Comparison of ENCODE assay signal across 8 cellular contexts in the genomic region with DNA sequence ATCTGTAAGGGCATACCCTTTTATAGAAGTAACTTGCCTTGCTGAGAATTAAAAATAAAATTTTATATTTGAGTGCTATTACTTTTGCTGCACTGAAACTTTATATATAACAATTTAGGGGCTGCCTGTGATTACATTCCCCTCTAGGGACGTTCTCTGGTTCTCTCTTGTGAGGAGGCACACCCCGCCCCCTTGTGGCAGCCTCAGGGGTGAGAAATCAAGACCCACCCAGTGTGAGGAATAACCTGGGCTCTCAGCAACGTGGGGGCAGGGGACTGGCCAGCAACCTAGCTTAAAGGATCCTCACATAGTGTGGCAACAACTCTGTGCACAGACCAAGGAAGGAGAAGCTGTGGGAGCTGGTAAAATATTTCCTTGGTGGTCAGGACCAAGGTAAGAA. TPM values are rescaled to one million over a fixed set of nuclear protein-coding genes. Genes with fewer than 3 reads are reported as not detected.
DNase-seq lines count a peak whose midpoint lies in the region; ATAC-seq and TF ChIP-seq lines count a peak whose summit lies in the region.

No MANE protein-coding gene starts in this region.

- H3K27ac ChIP-seq in SK-N-SH (ENCODE audit: low read depth in 2 of 2, low read length in 1 of 2) (no peak overlapping the region), neuronal stem cell (replicated peaks; ENCODE audit: low read length) (no peak overlapping the region), sigmoid colon (no peak overlapping the region)

- CTCF ChIA-PET in SK-N-SH (lab: Yijun Ruan, JAX): no interaction called here

- H4K91ac ChIP-seq in neuronal stem cell (ENCODE audit: low read depth, low read length, poor library complexity): no peak overlapping the region

- H3K4me2 ChIP-seq in SK-N-SH (no peak overlapping the region), neuronal stem cell (ENCODE audit: insufficient read depth, low read length, poor library complexity, severe bottlenecking) (no peak overlapping the region)

- H2BK15ac ChIP-seq in neuronal stem cell (ENCODE audit: low read length): no peak overlapping the region

- no peak for ATAC-seq in SK-N-SH treated with all-trans-retinoic acid at 6 μM for 48 hours

- no peak overlapping the region for H3K18ac ChIP-seq in neuronal stem cell (ENCODE audit: low read length)

- TF ChIP-seq POLR2A in sigmoid colon (IDR thresholded peaks at IDR 0.05): no peak

- H2AFZ ChIP-seq in SK-N-SH (ENCODE audit: low read depth) (no peak overlapping the region), neuronal stem cell (ENCODE audit: low read length) (no peak overlapping the region)

- TF ChIP-seq RAD21 in SK-N-SH (IDR thresholded peaks at IDR 0.05; ENCODE audit: low read length): peak; percentile 33

- no peak overlapping the region for H2AK5ac ChIP-seq in neuronal stem cell (ENCODE audit: low read depth, low read length)

- POLR2A ChIA-PET in SK-N-SH (lab: Yijun Ruan, JAX): no interaction called here

- H3K36me3 ChIP-seq in SK-N-SH (replicated peaks in 1 of 2; ENCODE audit: control insufficient read depth in 1 of 2, insufficient read depth in 2 of 2, low read length in 1 of 2): no peaks in the 10 kb centered on the region
- no peaks in the 10 kb centered on the region for H3K36me3 ChIP-seq in neuronal stem cell (replicated peaks in 1 of 2; ENCODE audit: control insufficient read depth in 2 of 2, insufficient read depth in 2 of 2, low read length in 2 of 2)
- H3K36me3 ChIP-seq in sigmoid colon: no peaks in the 10 kb centered on the region

- H3K14ac ChIP-seq in neuronal stem cell (ENCODE audit: low read length): no peak overlapping the region

- TF ChIP-seq CTCF in SK-N-SH (IDR thresholded peaks at IDR 0.05) (peak; percentile 50), cardiac fibroblast (IDR thresholded peaks at IDR 0.05; ENCODE audit: low read depth, low read length) (peak; percentile 18), sigmoid colon (IDR thresholded peaks at IDR 0.05) (no peak)

- intact Hi-C loops in sigmoid colon (cut with DNase I): no loop called here

- no peaks in the 10 kb centered on the region for H3K9me2 ChIP-seq in SK-N-SH

- peaks cover 4% of the 10 kb centered on the region for H3F3A ChIP-seq in SK-N-SH (replicated peaks; ENCODE audit: insufficient read depth)

- H3K4ac ChIP-seq in neuronal stem cell (ENCODE audit: low read length): no peak overlapping the region

- DNase-seq in SK-N-SH (peak; percentile 29), SK-MEL-5 (ENCODE audit: low read depth, low spot score) (peak; percentile 53), cardiac fibroblast (ENCODE audit: low read depth in 2 of 2) (peak; percentile 10 to 17), neuronal stem cell (ENCODE audit: low spot score) (no peak), sigmoid colon (no peak), C1 segment of cervical spinal cord (lab: John Stamatoyannopoulos, UW) (no peak)
- peak; percentile 31 to 49 for DNase-seq in stimulated activated CD4-positive, alpha-beta T cell treated with anti-CD3 and anti-CD28 coated beads, Interleukin-2, amount 100 ng/mL, for 48 hours

- 2% methylated on average over 3 of the region's 3 CpGs for WGBS in SK-N-SH (ENCODE audit: low lambda C conversion rate)
- WGBS in neuronal stem cell (ENCODE audit: extremely low coverage in 2 of 2, insufficient read length in 2 of 2, insufficient replicate concordance in 1 of 2), 2 donors: no CpG with 5 or more reads among the region's 3 CpGs
- WGBS in sigmoid colon, 2 donors: 3 to 4% methylated on average over 3 of the region's 3 CpGs

- H3K23ac ChIP-seq in neuronal stem cell (ENCODE audit: low read depth, low read length, poor library complexity): no peak overlapping the region

- in situ Hi-C loops in SK-MEL-5 (cut with HindIII; ENCODE audit: low pct_unique_long_range_greater_than_20kb, low sequenced_read_pairs): no loop called here

- H4K8ac ChIP-seq in neuronal stem cell (ENCODE audit: low read depth, low read length): no peak overlapping the region

- H2BK120ac ChIP-seq in neuronal stem cell (ENCODE audit: low read depth, low read length): no peak overlapping the region

- H3K79me2 ChIP-seq in SK-N-SH (ENCODE audit: insufficient read depth): no peaks in the 10 kb centered on the region

- H3K9ac ChIP-seq in SK-N-SH (no peak overlapping the region), neuronal stem cell (ENCODE audit: low read depth, low read length, poor library complexity) (no peak overlapping the region)

- H2BK12ac ChIP-seq in neuronal stem cell (ENCODE audit: low read length): no peak overlapping the region

- H3K4me1 ChIP-seq in SK-N-SH (ENCODE audit: control insufficient read depth in 1 of 2, insufficient read depth in 2 of 2, low read depth in 1 of 2, low read length in 1 of 2) (no peaks in the 10 kb centered on the region), neuronal stem cell (ENCODE audit: control insufficient read depth in 2 of 2, insufficient read depth in 1 of 2, low read depth in 1 of 2, low read length in 2 of 2) (no peaks in the 10 kb centered on the region), sigmoid colon (no peaks in the 10 kb centered on the region)

- H3K4me3 ChIP-seq in SK-N-SH (ENCODE audit: low read depth in 2 of 2, low read length in 1 of 2) (no peak overlapping the region), cardiac fibroblast (replicated peaks in 1 of 2; ENCODE audit: low read depth in 2 of 2, low read length in 2 of 2) (no peak overlapping the region), neuronal stem cell (ENCODE audit: low read length in 2 of 2) (no peak overlapping the region), sigmoid colon (no peak overlapping the region)

- H3K79me1 ChIP-seq in neuronal stem cell (ENCODE audit: low read depth, low read length): no peaks in the 10 kb centered on the region

- no peak overlapping the region for H2BK5ac ChIP-seq in neuronal stem cell (ENCODE audit: low read length)

- no peaks in the 10 kb centered on the region for H4K20me1 ChIP-seq in SK-N-SH (ENCODE audit: insufficient read depth)

- H3K9me3 ChIP-seq in SK-N-SH (no peaks in the 10 kb centered on the region), neuronal stem cell (replicated peaks in 1 of 2; ENCODE audit: control insufficient read depth in 2 of 2, insufficient read depth in 1 of 2, low read depth in 1 of 2, low read length in 2 of 2) (no peaks in the 10 kb centered on the region), sigmoid colon (no peaks in the 10 kb centered on the region)

- no peak for TF ChIP-seq EP300 in SK-N-SH (IDR thresholded peaks at IDR 0.05; ENCODE audit: borderline replicate concordance in 1 of 2, low read depth in 1 of 2, low read length in 1 of 2)
- no peak for TF ChIP-seq EP300 in sigmoid colon (IDR thresholded peaks at IDR 0.05)

- H3K27me3 ChIP-seq in SK-N-SH (ENCODE audit: insufficient read depth) (peaks cover 10% of the 10 kb centered on the region; the same call in 1 of the 2 replicates), neuronal stem cell (ENCODE audit: control insufficient read depth in 3 of 3, insufficient read depth in 3 of 3, low read depth in 1 of 3, low read length in 3 of 3) (no peaks in the 10 kb centered on the region), sigmoid colon (no peaks in the 10 kb centered on the region)

TF ChIP-seq in SK-N-SH, 30 proteins besides CTCF, POLR2A, EP300 and RAD21:
- peak; percentile 15; the same call in 1 of the 2 replicates for TF ChIP-seq SMC3 (IDR thresholded peaks at IDR 0.05; ENCODE audit: low read depth, low read length)
- TF ChIP-seq FOXM1 (IDR thresholded peaks at IDR 0.05; ENCODE audit: low read depth): no peak

TF ChIP-seq in SK-N-SH treated with all-trans-retinoic acid at 6 μM for 48 hours, 23 proteins besides CTCF, POLR2A, EP300 and RAD21:
- TF ChIP-seq ZFP30 (CRISPR knock-in tag; IDR thresholded peaks at IDR 0.05) (no peak), SNAI2 (CRISPR knock-in tag; IDR thresholded peaks at IDR 0.05) (no peak), ESRRG (CRISPR knock-in tag; IDR thresholded peaks at IDR 0.05) (no peak), ZNF70 (CRISPR knock-in tag; IDR thresholded peaks at IDR 0.05) (no peak), ZNF565 (CRISPR knock-in tag; conservative IDR thresholded peaks at IDR 0.05; ENCODE audit: low read depth) (no peak)
TF ChIP-seq in SK-N-SH treated with all-trans-retinoic acid at 6 μM for 48 hours: peak in this region for 0.

RNA-seq across cellular contexts. Expression of a gene that starts 43.7 kb away (rescaled TPM):
- polyA plus RNA-seq in SK-N-SH (2012; rRNA removed) (not detected in 2 replicates), sigmoid colon (not detected)
- not detected in 2 replicates for polyA plus RNA-seq in SK-N-SH (2012; cell fraction: cytosol; rRNA removed)
- not detected in 2 replicates for polyA plus RNA-seq in SK-N-SH (2012; cell fraction: nucleus; rRNA removed)
- total RNA-seq in SK-MEL-5 (2014; rRNA removed; shearing (Covaris generic)): not detected in 2 replicates
- polyA plus RNA-seq in SK-MEL-5 (2015; cell fraction: cytosol; rRNA removed): not detected in 2 replicates
- polyA plus RNA-seq in SK-MEL-5 (2015; cell fraction: nucleus; rRNA removed): not detected in 2 replicates
- polyA plus RNA-seq in neuronal stem cell (2013, experiment 1 of 2): not detected
- polyA plus RNA-seq in neuronal stem cell (2013, experiment 2 of 2): not detected
- not detected for total RNA-seq in sigmoid colon

RNA-seq across cellular contexts. Expression of a gene that starts 51.6 kb away (rescaled TPM):
- polyA plus RNA-seq in SK-N-SH (2012; rRNA removed) (0.05 and 0.12 TPM in 2 replicates), sigmoid colon (under 1 TPM in 1 of 3 donors, not detected in 2; 0.71 TPM)
- 0.05 TPM in 2 replicates for polyA plus RNA-seq in SK-N-SH (2012; cell fraction: cytosol; rRNA removed)
- polyA plus RNA-seq in SK-N-SH (2012; cell fraction: nucleus; rRNA removed): 0.26 and 0.36 TPM in 2 replicates
- total RNA-seq in SK-MEL-5 (2014; rRNA removed; shearing (Covaris generic)): 0.74 and 0.85 TPM in 2 replicates
- polyA plus RNA-seq in SK-MEL-5 (2015; cell fraction: cytosol; rRNA removed): 0.52 and 0.92 TPM in 2 replicates
- 2.1 and 7.0 TPM in 2 replicates for polyA plus RNA-seq in SK-MEL-5 (2015; cell fraction: nucleus; rRNA removed)
- polyA plus RNA-seq in neuronal stem cell (2013, experiment 1 of 2): 0.39 TPM
- polyA plus RNA-seq in neuronal stem cell (2013, experiment 2 of 2): 0.26 TPM
- total RNA-seq in sigmoid colon: 1 to 10 TPM in 2 of 4 donors, under 1 TPM in 2; 0.83 to 1.3 (median 1.0) TPM

RNA-seq across cellular contexts. Expression of a gene that starts 55.6 kb away (rescaled TPM):
- polyA plus RNA-seq in SK-N-SH (2012; rRNA removed): 0.15 and 0.20 TPM in 2 replicates
- 0.14 and 0.23 TPM in 2 replicates for polyA plus RNA-seq in SK-N-SH (2012; cell fraction: cytosol; rRNA removed)
- 0.05 and 0.08 TPM in 2 replicates for polyA plus RNA-seq in SK-N-SH (2012; cell fraction: nucleus; rRNA removed)
- total RNA-seq in SK-MEL-5 (2014; rRNA removed; shearing (Covaris generic)): 0.13 TPM in 1 of 2 replicates, not detected in the other
- 0.11 TPM in 1 of 2 replicates, not detected in the other for polyA plus RNA-seq in SK-MEL-5 (2015; cell fraction: cytosol; rRNA removed)
- polyA plus RNA-seq in SK-MEL-5 (2015; cell fraction: nucleus; rRNA removed): not detected in 2 replicates
- not detected for polyA plus RNA-seq in neuronal stem cell (2013, experiment 1 of 2)
- polyA plus RNA-seq in neuronal stem cell (2013, experiment 2 of 2): not detected
- total RNA-seq in sigmoid colon: not detected
- not detected for polyA plus RNA-seq in sigmoid colon

Comparison
In these comparisons a context has a peak if more than half of its experiments do, and no peak if none do; other contexts are left out.
1. DNase-seq: peak in SK-N-SH (single experiment), SK-MEL-5 (single experiment), cardiac fibroblast (2 of 2) and stimulated activated CD4-positive, alpha-beta T cell treated with anti-CD3 and anti-CD28 coated beads, Interleukin-2, amount 100 ng/mL, for 48 hours (2 of 2); none in neuronal stem cell (single experiment), sigmoid colon (single experiment) and C1 segment of cervical spinal cord (0 of 14).
2. CTCF ChIP-seq: peak in SK-N-SH (single experiment) and cardiac fibroblast (single experiment); none in sigmoid colon (0 of 4).